Comparison of ENCODE assay signal across 25 cellular contexts in genomic region chr3:140436421-140436820, GRCh38.
"Had no signal": no experiment of that assay in that cellular context is flagged by ENCODE, and none has a peak within 500 bp of the region (broad histone marks: within the 10 kb centered on the region; RNA-seq: fewer than 3 reads in every experiment).

No MANE protein-coding gene starts in this region.

- FAIRE-seq: endometrium, frontal cortex, islet of Langerhans, keratinocyte had no signal

- H3K27me3 ChIP-seq: colonic mucosa, gastroesophageal sphincter, heart left ventricle, hepatocyte, left lung had no signal

- H3K4me3 ChIP-seq: colonic mucosa, gastroesophageal sphincter, heart left ventricle, hepatocyte, left lung, lower lobe of right lung, mucosa of descending colon had no signal

- H3K9me3 Mint-ChIP-seq: dendritic cell treated with granulocyte-macrophage colony-stimulating factor and Interleukin-4, amounts not matched to agents 40 ng/mL and 50 ng/mL, for 4 days; effector memory CD8-positive, alpha-beta T cell; endodermal cell; mesothelial cell of epicardium had no signal

- H3K27ac Mint-ChIP-seq: dendritic cell treated with granulocyte-macrophage colony-stimulating factor and Interleukin-4, amounts not matched to agents 40 ng/mL and 50 ng/mL, for 4 days; effector memory CD8-positive, alpha-beta T cell; endodermal cell; mesothelial cell of epicardium had no signal

- H3K4me2 ChIP-seq: hepatocyte had no signal

- H3K9me3 ChIP-seq: colonic mucosa, gastroesophageal sphincter, heart left ventricle, left lung, lower lobe of right lung, mucosa of descending colon had no signal

- H3K27ac ChIP-seq: colonic mucosa, epithelial cell of prostate, foreskin keratinocyte, gastroesophageal sphincter, heart left ventricle, hepatocyte, left lung, lower lobe of right lung had no signal

- DNase-seq: colonic mucosa; cortex of kidney; effector CD8-positive, alpha-beta T cell; effector memory CD8-positive, alpha-beta T cell; endodermal cell; erythroblast; foreskin keratinocyte; heart left ventricle; hypothalamus; left cardiac atrium; left lung; left ventricle myocardium superior; lower lobe of right lung; mesenchymal stem cell; mucosa of descending colon had no signal

- H3K4me1 ChIP-seq: colonic mucosa, left lung, lower lobe of right lung had no signal

- H3K4me1 Mint-ChIP-seq: endodermal cell had no signal

- ATAC-seq: effector memory CD8-positive, alpha-beta T cell; esophagus mucosa; foreskin keratinocyte; gastroesophageal sphincter; heart left ventricle; left cardiac atrium; left lung; left ventricle myocardium superior; lower lobe of right lung; mucosa of descending colon had no signal

- H3K79me2 ChIP-seq: hepatocyte had no signal

- H2AFZ ChIP-seq: hepatocyte had no signal

- H3K36me3 Mint-ChIP-seq: mesothelial cell of epicardium had no signal

- H3K4me3 Mint-ChIP-seq: dendritic cell treated with granulocyte-macrophage colony-stimulating factor and Interleukin-4, amounts not matched to agents 40 ng/mL and 50 ng/mL, for 4 days; effector memory CD8-positive, alpha-beta T cell; endodermal cell; mesothelial cell of epicardium had no signal

- H3K36me3 ChIP-seq: colonic mucosa, gastroesophageal sphincter, heart left ventricle, left lung, lower lobe of right lung had no signal
